18 cellular contexts compared by ENCODE assay signal in genomic region chr1:161381707-161382106, GRCh38. TPM values are rescaled to one million over a fixed set of nuclear protein-coding genes. Genes with fewer than 3 reads are reported as not detected.
DNase-seq lines count a peak whose midpoint lies in the region; ATAC-seq and TF ChIP-seq lines count a peak whose summit lies in the region.
"Had no signal": no experiment of that assay in that cellular context is flagged by ENCODE, and none has a peak within 500 bp of the region (broad histone marks: within the 10 kb centered on the region; RNA-seq: fewer than 3 reads in every experiment).

No MANE protein-coding gene starts in this region.

- H3K4me2 ChIP-seq in OCI-LY3 (ENCODE audit: low read length): peak overlapping the region; percentile 23; the same call in 1 of the 2 replicates
- H3K4me2 ChIP-seq in mammary epithelial cell (ENCODE audit: insufficient read depth, low read depth, low read length): no peak overlapping the region

- peaks cover 11% of the 10 kb centered on the region for H3K4me1 ChIP-seq in OCI-LY3 (ENCODE audit: low read length)
- H3K4me1 ChIP-seq in mammary epithelial cell (ENCODE audit: insufficient read depth, low read length): peaks cover 20% of the 10 kb centered on the region
- no peaks in the 10 kb centered on the region for H3K4me1 ChIP-seq in aorta (ENCODE audit: control insufficient read depth in 1 of 2, insufficient read depth in 2 of 2, low read length in 2 of 2)

- H2AFZ ChIP-seq in OCI-LY3 (ENCODE audit: low read depth, low read length): peak overlapping the region; percentile 63; the same call in 1 of the 2 replicates
- peak overlapping the region; percentile 56 for H2AFZ ChIP-seq in mammary epithelial cell (ENCODE audit: low read depth, low read length)

- H3K36me3 ChIP-seq in OCI-LY3 (replicated peaks; ENCODE audit: low read depth, low read length): no peaks in the 10 kb centered on the region
- no peaks in the 10 kb centered on the region for H3K36me3 ChIP-seq in mammary epithelial cell (ENCODE audit: insufficient read depth, low read length)
- H3K36me3 ChIP-seq in aorta (ENCODE audit: control insufficient read depth in 1 of 2, insufficient read depth in 2 of 2, low read length in 1 of 2): no peaks in the 10 kb centered on the region
- H3K36me3 ChIP-seq: gastroesophageal sphincter, ovary had no signal

- peaks cover 3 to 9% (median 8%) of the 10 kb centered on the region in 3 donors for H3K4me1 Mint-ChIP-seq in naive B cell
- no peaks in the 10 kb centered on the region for H3K4me1 Mint-ChIP-seq in immature natural killer cell

- ATAC-seq in naive B cell (ENCODE audit: low read depth in 2 of 2): no peak
- no peak for ATAC-seq in aorta (ENCODE audit: low FRiP score)

- H3K36me3 Mint-ChIP-seq in naive B cell (no peaks in the 10 kb centered on the region), immature natural killer cell (no peaks in the 10 kb centered on the region)
- H3K36me3 Mint-ChIP-seq: CD8-positive, alpha-beta T cell; memory B cell; natural killer cell; T-cell had no signal

- CTCF ChIA-PET in mammary epithelial cell (lab: Charles Lee; ENCODE audit: low non-redundant PET): interaction anchor here (0.6 to 1.6 kb wide), 4 partner anchors 49 to 162 kb away, joined by 3 to 22 read pairs (median 9); partner anchors contain the start of gene TOMM40L

- H3K79me2 ChIP-seq in OCI-LY3 (ENCODE audit: low read length): no peaks in the 10 kb centered on the region
- no peaks in the 10 kb centered on the region for H3K79me2 ChIP-seq in mammary epithelial cell (ENCODE audit: insufficient read depth, low read length)

- H3K27me3 Mint-ChIP-seq in naive B cell (peaks cover 0 to 3% (median 0%) of the 10 kb centered on the region in 3 donors), immature natural killer cell (ENCODE audit: low read depth in 3 of 3) (peaks cover 0 to 1% (median 0%) of the 10 kb centered on the region in 3 donors)
- H3K27me3 Mint-ChIP-seq: activated CD4-positive, alpha-beta T cell treated with anti-CD3 and anti-CD28 coated beads, Interleukin-2, amount 10 ng/mL, durations not matched to agents 24 days and 14 days; memory B cell; T-cell had no signal

- H3K9me3 ChIP-seq in OCI-LY3 (ENCODE audit: insufficient read depth, low read length) (no peaks in the 10 kb centered on the region), mammary epithelial cell (replicated peaks; ENCODE audit: insufficient read depth, low read length) (no peaks in the 10 kb centered on the region), aorta (ENCODE audit: control insufficient read depth, low read length) (no peaks in the 10 kb centered on the region)
- H3K9me3 ChIP-seq: gastroesophageal sphincter, ovary had no signal

- peaks cover 4% of the 10 kb centered on the region; the same call in 1 of the 2 replicates for H3K27me3 ChIP-seq in OCI-LY3 (ENCODE audit: low read depth, low read length)
- no peaks in the 10 kb centered on the region for H3K27me3 ChIP-seq in mammary epithelial cell (ENCODE audit: insufficient read depth, low read length)
- H3K27me3 ChIP-seq in aorta (ENCODE audit: control insufficient read depth in 1 of 2, insufficient read depth in 2 of 2, low read length in 1 of 2): no peaks in the 10 kb centered on the region
- H3K27me3 ChIP-seq: gastroesophageal sphincter, ovary had no signal

- in situ Hi-C loops in mammary epithelial cell (cut with MboI; ENCODE audit: low sequenced_read_pairs in 2 of 2): loop anchor here in 1 of 2 donors (10.0 kb wide), 2 partner anchors 157 to 187 kb away; partner anchors contain the start of genes ADAMTS4, APOA2 and TOMM40L

- H3K27ac Mint-ChIP-seq in naive B cell (peak overlapping the region in 4 of 6 donors; percentile 31 to 79 (median 66)), immature natural killer cell (no peak overlapping the region)
- H3K27ac Mint-ChIP-seq: activated CD4-positive, alpha-beta T cell treated with anti-CD3 and anti-CD28 coated beads, Interleukin-2, amount 10 ng/mL, durations not matched to agents 24 days and 14 days; CD8-positive, alpha-beta T cell; memory B cell; natural killer cell; T-cell had no signal

- no peaks in the 10 kb centered on the region for H3K9me3 Mint-ChIP-seq in naive B cell
- H3K9me3 Mint-ChIP-seq in immature natural killer cell: no peaks in the 10 kb centered on the region
- H3K9me3 Mint-ChIP-seq: activated CD4-positive, alpha-beta T cell treated with anti-CD3 and anti-CD28 coated beads, Interleukin-2, amount 10 ng/mL, durations not matched to agents 24 days and 14 days; CD8-positive, alpha-beta T cell; memory B cell; natural killer cell; T-cell had no signal

- dilution Hi-C loops in mammary epithelial cell (cut with HindIII; ENCODE audit: low sequenced_read_pairs): loop anchor here (25.0 kb wide), 1 partner anchor 169 kb away; the partner anchor contains the start of genes APOA2, FCER1G and NDUFS2

- intact Hi-C loops in mammary epithelial cell (cut with micrococcal nuclease): loop anchor here (1.0 kb wide), 3 partner anchors 67 to 189 kb away; partner anchors contain the start of gene SDHC
- intact Hi-C loops in aorta (cut with DNase I): loop anchor here (2.0 to 5.0 kb wide), 3 partner anchors 74 to 189 kb away; partner anchors contain the start of genes TOMM40L (in 2 of the 2) and MPZ (in 1 of the 2)

- H3K27ac ChIP-seq in OCI-LY3 (ENCODE audit: low read length) (no peak overlapping the region), mammary epithelial cell (ENCODE audit: insufficient read depth, low read depth, low read length) (peak overlapping the region; percentile 91), aorta (ENCODE audit: low read depth in 1 of 2, low read length in 2 of 2) (no peak overlapping the region)
- H3K27ac ChIP-seq: ovary had no signal

- no peak overlapping the region for H3K9ac ChIP-seq in OCI-LY3 (ENCODE audit: low read length)
- H3K9ac ChIP-seq in mammary epithelial cell (ENCODE audit: insufficient read depth, low read length): no peak overlapping the region

- DNase-seq in DMS53 treated with DMSO at 0.1 percent for 48 hours (lab: John Stamatoyannopoulos, UW; ENCODE audit: unreplicated experiment): peak; percentile 29
- no peak for DNase-seq in mammary epithelial cell
- DNase-seq in naive B cell: no peak
- DNase-seq in aorta: no peak
- DNase-seq in immature natural killer cell: no peak
- no peak for DNase-seq in SIG-M5 treated with dmso at 0.1 percent for 504 hours (lab: John Stamatoyannopoulos, UW; ENCODE audit: unreplicated experiment)
- no peak for DNase-seq in COLO668 (lab: John Stamatoyannopoulos, UW; ENCODE audit: unreplicated experiment)
- DNase-seq: activated CD4-positive, alpha-beta T cell treated with anti-CD3 and anti-CD28 coated beads, Interleukin-2, amount 10 ng/mL, durations not matched to agents 24 days and 14 days; CD8-positive, alpha-beta T cell; natural killer cell; NCI-H510A; ovary; T-cell had no signal

- BruUV-seq in mammary epithelial cell (replicated peaks; lab: Mats Ljungman, UMichigan): no TSS peak

- no peak for TF ChIP-seq CTCF in OCI-LY3 (IDR thresholded peaks at IDR 0.05; ENCODE audit: low read depth, low read length)
- no peak for TF ChIP-seq CTCF in mammary epithelial cell (conservative IDR thresholded peaks at IDR 0.05 in 1 of 2, IDR thresholded peaks at IDR 0.05 in 1 of 2; ENCODE audit: extremely low read depth in 1 of 2, insufficient read depth in 1 of 2, low read depth in 1 of 2, low read length in 2 of 2)

- H3K4me3 Mint-ChIP-seq in naive B cell (no peak overlapping the region), immature natural killer cell (no peak overlapping the region)
- H3K4me3 Mint-ChIP-seq: activated CD4-positive, alpha-beta T cell treated with anti-CD3 and anti-CD28 coated beads, Interleukin-2, amount 10 ng/mL, durations not matched to agents 24 days and 14 days; CD8-positive, alpha-beta T cell; memory B cell; natural killer cell; T-cell had no signal

- 90% methylated on average over 6 of the region's 6 CpGs for WGBS in mammary epithelial cell (ENCODE audit: low coverage, missing lambda C conversion rate)
- 53 to 56% methylated on average over 6 of the region's 6 CpGs for WGBS in aorta, 2 donors

- H4K20me1 ChIP-seq in OCI-LY3 (ENCODE audit: insufficient read depth, low read length) (no peaks in the 10 kb centered on the region), mammary epithelial cell (ENCODE audit: insufficient read depth, low read length) (no peaks in the 10 kb centered on the region)

- H3K4me3 ChIP-seq in OCI-LY3 (ENCODE audit: low read length) (no peak overlapping the region), mammary epithelial cell (replicated peaks in 1 of 3; ENCODE audit: insufficient read depth in 1 of 3, low read depth in 2 of 3, low read length in 3 of 3) (no peak overlapping the region), aorta (ENCODE audit: low read length in 2 of 2) (no peak overlapping the region)
- H3K4me3 ChIP-seq: gastroesophageal sphincter, ovary had no signal

RNA-seq across cellular contexts. Expression of gene CFAP126, which starts 14.0 kb away (rescaled TPM):
- total RNA-seq in mammary epithelial cell: not detected
- not detected for polyA plus RNA-seq in mammary epithelial cell
- polyA minus RNA-seq in mammary epithelial cell: not detected
- polyA plus RNA-seq in naive B cell (ENCODE audit: low read depth in 6 of 6): not detected
- not detected for total RNA-seq in aorta
- polyA plus RNA-seq in aorta: not detected
- polyA plus RNA-seq in immature natural killer cell: not detected
- total RNA-seq: activated CD4-positive, alpha-beta T cell treated with anti-CD3 and anti-CD28 coated beads, Interleukin-2, amount 10 ng/mL, durations not matched to agents 24 days and 14 days; CD8-positive, alpha-beta T cell; dermis microvascular lymphatic vessel endothelial cell; epithelial cell of proximal tubule; gastroesophageal sphincter; natural killer cell; T-cell had no signal

Comparison
In these comparisons a context has a peak if more than half of its experiments do, and no peak if none do; other contexts are left out.
1. H3K27ac Mint-ChIP-seq: peak in naive B cell (4 of 6); none in immature natural killer cell (0 of 6).